In the genomic region with DNA sequence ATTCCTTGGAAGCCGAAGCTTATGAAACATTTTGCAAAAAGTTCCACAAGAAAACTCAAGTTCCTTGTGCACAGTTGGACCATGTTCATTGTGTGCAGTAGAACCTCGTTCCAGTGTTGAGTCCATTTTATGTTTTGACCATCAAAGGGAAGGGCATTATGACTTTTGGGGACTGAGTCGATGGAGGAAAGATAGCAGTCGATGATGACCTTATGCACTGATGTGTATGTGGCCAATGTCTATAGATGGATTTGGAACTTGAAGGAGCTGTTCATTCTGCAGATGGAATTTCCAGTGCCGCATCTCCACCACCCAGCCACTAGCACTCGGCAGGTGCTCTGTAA, we compare ENCODE assay signal across 14 cellular contexts.
"Had no signal": no experiment of that assay in that cellular context is flagged by ENCODE, and none has a peak within 500 bp of the region (broad histone marks: within the 10 kb centered on the region; RNA-seq: fewer than 3 reads in every experiment).

No MANE protein-coding gene starts in this region.

- H3K4me1 ChIP-seq: gastroesophageal sphincter, left ventricle myocardium inferior had no signal

- H3K4me3 Mint-ChIP-seq: memory B cell; T-helper 2 cell treated with Interferon-gamma antibody and Interleukin-4, amounts not matched to agents 5 μg/mL and 100 μg/mL, for 36 hours; type B pancreatic cell had no signal

- H3K27ac ChIP-seq: gastroesophageal sphincter, left ventricle myocardium inferior, ovary had no signal

- H3K27ac Mint-ChIP-seq: memory B cell, type B pancreatic cell had no signal

- H3K36me3 ChIP-seq: gastroesophageal sphincter, left ventricle myocardium inferior, ovary had no signal

- H3K4me3 ChIP-seq: gastroesophageal sphincter, left ventricle myocardium inferior, ovary had no signal

- H3K9me3 ChIP-seq: gastroesophageal sphincter, left ventricle myocardium inferior, ovary had no signal

- DNase-seq: activated CD4-positive, CD25-positive, alpha-beta regulatory T cell treated with anti-CD3 and anti-CD28 coated beads, Interleukin-2, amount 50 U/mL, for 72 hours; activated CD8-positive, alpha-beta memory T cell treated with anti-CD3 and anti-CD28 coated beads for 24 hours; activated naive CD4-positive, alpha-beta T cell treated with Interleukin-2 at 50 U/mL for 16 hours; central memory CD4-positive, alpha-beta T cell; cortex of kidney; effector CD8-positive, alpha-beta T cell; left ventricle myocardium inferior; ovary; stimulated activated CD4-positive, alpha-beta T cell treated with anti-CD3 and anti-CD28 coated beads, Interleukin-12 subunit alpha, Interleukin-12 subunit beta, amount 100 ng/mL, for 4 hours; stimulated activated naive CD4-positive, alpha-beta T cell treated with Interleukin-2 at 50 U/mL for 16 hours had no signal

- H3K27me3 ChIP-seq: ovary had no signal

- H3K9me3 Mint-ChIP-seq: memory B cell; T-helper 2 cell treated with Interferon-gamma antibody and Interleukin-4, amounts not matched to agents 5 μg/mL and 100 μg/mL, for 36 hours; type B pancreatic cell had no signal

- H3K36me3 Mint-ChIP-seq: memory B cell, type B pancreatic cell had no signal

- ATAC-seq: gastroesophageal sphincter had no signal
